ENCODE assay signal across 28 cellular contexts in the genomic region with DNA sequence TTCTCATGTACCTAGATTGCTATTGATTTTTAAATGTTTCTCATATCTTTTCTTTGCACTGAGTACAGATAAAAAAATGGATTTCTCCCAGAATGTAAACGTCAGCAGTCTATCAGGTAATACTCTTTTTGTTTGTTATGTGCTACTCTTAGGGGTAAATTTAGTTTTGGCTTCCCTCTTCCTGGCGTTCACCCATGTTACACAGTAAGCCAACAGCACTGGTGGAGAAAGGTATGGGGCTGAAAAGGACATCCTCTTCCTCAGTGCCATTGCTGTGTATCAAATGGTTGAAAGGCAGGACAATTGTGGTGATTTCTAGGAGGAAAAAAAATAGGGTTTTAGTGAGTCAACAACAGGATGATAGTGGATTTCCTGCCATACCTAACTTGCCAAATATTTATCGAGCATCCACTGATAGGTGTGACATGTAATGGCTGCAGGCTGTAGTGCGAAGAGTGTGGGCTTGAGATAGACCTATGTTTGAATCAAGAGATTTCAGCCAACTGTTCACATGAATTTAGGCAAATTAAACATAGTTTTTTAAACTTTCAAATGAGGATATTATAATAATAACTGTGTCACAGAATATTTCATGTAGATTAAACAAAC. TPM values are rescaled to one million over a fixed set of nuclear protein-coding genes. Genes with fewer than 3 reads are reported as not detected.
"Had no signal": no experiment of that assay in that cellular context is flagged by ENCODE, and none has a peak within 500 bp of the region (broad histone marks: within the 10 kb centered on the region; RNA-seq: fewer than 3 reads in every experiment).

No MANE protein-coding gene starts in this region.

- H3K4me3 Mint-ChIP-seq: activated naive CD4-positive, alpha-beta T cell treated with anti-CD3 and anti-CD28 coated beads for 36 hours; activated T-cell treated with anti-CD3 and anti-CD28 coated beads, Interleukin-2, amount 50 U/mL, for 72 hours; memory B cell; neural progenitor cell; WTC11 had no signal

- H3K4me1 Mint-ChIP-seq: memory B cell, neural progenitor cell, WTC11 had no signal

- H3K27me3 Mint-ChIP-seq: memory B cell had no signal

- H3K36me3 ChIP-seq: esophagus squamous epithelium, gastrocnemius medialis, neural progenitor cell, thoracic aorta, upper lobe of left lung had no signal

- H3K4me2 ChIP-seq: neural progenitor cell had no signal

- H3K9me3 ChIP-seq: body of pancreas, esophagus squamous epithelium, gastrocnemius medialis, thoracic aorta, upper lobe of left lung had no signal

- DNase-seq: activated CD4-positive, alpha-beta T cell treated with anti-CD3 and anti-CD28 coated beads, Interleukin-2, amount 50 U/mL, for 48 hours; activated effector memory CD4-positive, alpha-beta T cell treated with Interleukin-2 at 50 U/mL for 16 hours; activated naive CD4-positive, alpha-beta T cell treated with anti-CD3 and anti-CD28 coated beads for 36 hours; activated T-cell treated with anti-CD3 and anti-CD28 coated beads, Interleukin-2, amount 50 U/mL, for 72 hours; anterior cingulate cortex; body of pancreas; caudate nucleus; dermis blood vessel endothelial cell; effector CD8-positive, alpha-beta T cell; esophagus squamous epithelium; gastrocnemius medialis; hypothalamus; left cardiac atrium; retina; stimulated activated CD4-positive, alpha-beta T cell treated with anti-CD3 and anti-CD28 coated beads, Interleukin-2, amount 100 ng/mL, for 48 hours; stimulated activated CD8-positive, alpha-beta memory T cell treated with anti-CD3 and anti-CD28 coated beads, Interleukin-4, amount 100 ng/mL, for 48 hours; stimulated activated naive CD4-positive, alpha-beta T cell; T-helper 9 cell; upper lobe of left lung had no signal

- H3K4me3 ChIP-seq: body of pancreas, esophagus squamous epithelium, gastrocnemius medialis, neural progenitor cell, thoracic aorta, upper lobe of left lung had no signal

- H3K27me3 ChIP-seq: body of pancreas, esophagus squamous epithelium, gastrocnemius medialis, neural progenitor cell, upper lobe of left lung had no signal

- H3K9ac ChIP-seq: neural progenitor cell had no signal

- H3K9me3 Mint-ChIP-seq: activated naive CD4-positive, alpha-beta T cell treated with anti-CD3 and anti-CD28 coated beads for 36 hours; activated T-cell treated with anti-CD3 and anti-CD28 coated beads, Interleukin-2, amount 50 U/mL, for 72 hours; memory B cell; neural progenitor cell; WTC11 had no signal

- H3K36me3 Mint-ChIP-seq: memory B cell, neural progenitor cell, WTC11 had no signal

- H3K4me1 ChIP-seq: gastrocnemius medialis, neural progenitor cell, upper lobe of left lung had no signal

- ATAC-seq: activated T-cell treated with anti-CD3 and anti-CD28 coated beads, Interleukin-2, amount 50 U/mL, for 72 hours; body of pancreas; gastrocnemius medialis; left cardiac atrium; WTC11 had no signal

- H2AFZ ChIP-seq: neural progenitor cell had no signal

- H3K27ac Mint-ChIP-seq: activated naive CD4-positive, alpha-beta T cell treated with anti-CD3 and anti-CD28 coated beads for 36 hours; activated T-cell treated with anti-CD3 and anti-CD28 coated beads, Interleukin-2, amount 50 U/mL, for 72 hours; memory B cell; neural progenitor cell; WTC11 had no signal

RNA-seq across cellular contexts. Expression of a gene that starts 7.5 kb away (rescaled TPM):
- total RNA-seq: activated naive CD4-positive, alpha-beta T cell treated with anti-CD3 and anti-CD28 coated beads for 36 hours; activated T-cell treated with anti-CD3 and anti-CD28 coated beads, Interleukin-2, amount 50 U/mL, for 72 hours; body of pancreas; dermis blood vessel endothelial cell; esophagus squamous epithelium; gastrocnemius medialis; left cardiac atrium; liver; myocyte; omental fat pad; posterior vena cava; T-helper 1 cell treated with Interleukin-12 subunit alpha and Interleukin-12 subunit beta and Interleukin-4 antibody, amounts not matched to agents 30 ng/mL and 1 ng/mL, for 36 hours; thoracic aorta; upper lobe of left lung; WTC11 had no signal

RNA-seq across cellular contexts. Expression of a gene that starts 43.4 kb away (rescaled TPM):
- total RNA-seq: activated naive CD4-positive, alpha-beta T cell treated with anti-CD3 and anti-CD28 coated beads for 36 hours; activated T-cell treated with anti-CD3 and anti-CD28 coated beads, Interleukin-2, amount 50 U/mL, for 72 hours; body of pancreas; dermis blood vessel endothelial cell; esophagus squamous epithelium; gastrocnemius medialis; left cardiac atrium; liver; myocyte; omental fat pad; posterior vena cava; T-helper 1 cell treated with Interleukin-12 subunit alpha and Interleukin-12 subunit beta and Interleukin-4 antibody, amounts not matched to agents 30 ng/mL and 1 ng/mL, for 36 hours; thoracic aorta; upper lobe of left lung had no signal
